1 cellular context compared by ENCODE assay signal in the genomic region with DNA sequence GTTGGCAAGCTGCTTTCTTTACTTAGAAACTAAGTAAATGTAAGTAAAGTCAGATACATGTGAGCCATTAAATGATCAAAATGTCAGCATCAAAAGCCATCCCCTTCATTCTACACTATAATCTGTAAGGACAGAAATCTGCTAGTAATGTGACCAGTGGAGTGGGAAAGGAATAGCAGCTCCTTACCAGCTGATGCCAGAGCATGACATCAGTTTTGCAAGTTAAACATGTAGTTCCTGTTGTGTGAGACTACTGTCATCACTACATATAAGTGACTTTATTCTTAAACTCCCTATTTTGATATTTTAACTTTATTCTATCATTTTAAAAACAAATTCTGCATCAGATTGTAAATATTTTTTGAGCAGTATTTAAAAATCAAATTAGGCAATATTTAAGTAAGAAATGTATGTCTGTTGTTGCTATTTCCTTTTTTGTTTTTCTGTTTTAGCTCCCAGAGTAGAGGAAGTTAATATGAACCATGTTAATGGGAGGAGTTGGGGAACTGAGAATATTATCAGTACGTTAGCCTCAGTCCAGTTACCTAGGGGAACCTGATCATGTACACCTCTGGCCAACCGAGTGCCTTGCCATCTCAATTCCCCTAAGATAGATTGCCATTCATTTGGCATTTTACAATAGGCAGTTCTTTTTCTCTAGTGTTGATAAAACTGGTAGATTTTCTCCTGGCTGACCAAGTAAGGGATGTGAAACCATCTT.
TF ChIP-seq lines count a peak whose summit lies in the region.

No MANE protein-coding gene starts in this region.

TF ChIP-seq in GM12878, 131 proteins besides CTCF, POLR2A, EP300 and RAD21:
- no peak for TF ChIP-seq MTA2 (IDR thresholded peaks at IDR 0.05; ENCODE audit: low read depth)
- TF ChIP-seq MXI1 (IDR thresholded peaks at IDR 0.05; ENCODE audit: low read depth, low read length), result no peak
- no peak for TF ChIP-seq BRCA1 (IDR thresholded peaks at IDR 0.05; ENCODE audit: low read depth, low read length)
- TF ChIP-seq, protein P1, sequence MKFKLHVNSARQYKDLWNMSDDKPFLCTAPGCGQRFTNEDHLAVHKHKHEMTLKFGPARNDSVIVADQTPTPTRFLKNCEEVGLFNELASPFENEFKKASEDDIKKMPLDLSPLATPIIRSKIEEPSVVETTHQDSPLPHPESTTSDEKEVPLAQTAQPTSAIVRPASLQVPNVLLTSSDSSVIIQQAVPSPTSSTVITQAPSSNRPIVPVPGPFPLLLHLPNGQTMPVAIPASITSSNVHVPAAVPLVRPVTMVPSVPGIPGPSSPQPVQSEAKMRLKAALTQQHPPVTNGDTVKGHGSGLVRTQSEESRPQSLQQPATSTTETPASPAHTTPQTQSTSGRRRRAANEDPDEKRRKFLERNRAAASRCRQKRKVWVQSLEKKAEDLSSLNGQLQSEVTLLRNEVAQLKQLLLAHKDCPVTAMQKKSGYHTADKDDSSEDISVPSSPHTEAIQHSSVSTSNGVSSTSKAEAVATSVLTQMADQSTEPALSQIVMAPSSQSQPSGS (IDR thresholded peaks at IDR 0.05; ENCODE audit: low read length), result no peak
- TF ChIP-seq, protein P2, sequence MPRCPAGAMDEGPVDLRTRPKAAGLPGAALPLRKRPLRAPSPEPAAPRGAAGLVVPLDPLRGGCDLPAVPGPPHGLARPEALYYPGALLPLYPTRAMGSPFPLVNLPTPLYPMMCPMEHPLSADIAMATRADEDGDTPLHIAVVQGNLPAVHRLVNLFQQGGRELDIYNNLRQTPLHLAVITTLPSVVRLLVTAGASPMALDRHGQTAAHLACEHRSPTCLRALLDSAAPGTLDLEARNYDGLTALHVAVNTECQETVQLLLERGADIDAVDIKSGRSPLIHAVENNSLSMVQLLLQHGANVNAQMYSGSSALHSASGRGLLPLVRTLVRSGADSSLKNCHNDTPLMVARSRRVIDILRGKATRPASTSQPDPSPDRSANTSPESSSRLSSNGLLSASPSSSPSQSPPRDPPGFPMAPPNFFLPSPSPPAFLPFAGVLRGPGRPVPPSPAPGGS (IDR thresholded peaks at IDR 0.05; ENCODE audit: borderline replicate concordance, insufficient read depth, low read depth, low read length, poor library complexity, severe bottlenecking), result no peak
- TF ChIP-seq TBL1XR1 (IDR thresholded peaks at IDR 0.05; ENCODE audit: low read depth, low read length), result no peak
- no peak for TF ChIP-seq ZNF24 (IDR thresholded peaks at IDR 0.05)
- no peak for TF ChIP-seq NRF1 (conservative IDR thresholded peaks at IDR 0.05; ENCODE audit: low read depth, low read length)
- TF ChIP-seq STAT3 (IDR thresholded peaks at IDR 0.05; ENCODE audit: low read depth, low read length), result no peak
- TF ChIP-seq MEF2B (IDR thresholded peaks at IDR 0.05; ENCODE audit: partially characterized antibody, poor library complexity, severe bottlenecking), result no peak
